In the genomic region with DNA sequence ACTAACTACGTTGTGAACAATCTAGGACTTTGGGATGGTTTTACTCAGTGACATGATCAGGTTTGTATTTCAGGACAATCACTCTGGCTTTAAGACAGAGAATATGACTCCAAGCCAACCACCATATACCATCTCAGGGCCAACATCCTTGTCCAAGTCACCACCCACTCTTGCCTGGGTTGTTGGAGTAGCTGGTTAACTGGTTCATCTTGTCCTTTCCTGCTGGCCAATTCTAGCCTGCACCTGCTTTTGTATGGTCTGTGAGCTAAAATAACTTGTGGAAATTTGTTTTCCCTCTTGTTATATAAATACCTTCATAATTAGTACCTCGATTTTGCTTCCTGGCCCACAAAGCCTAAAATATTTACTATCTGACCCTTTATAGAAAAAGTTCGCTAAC, we compare ENCODE assay signal across 15 cellular contexts.
DNase-seq lines count a peak whose midpoint lies in the region; ATAC-seq and TF ChIP-seq lines count a peak whose summit lies in the region.
"Had no signal": no experiment of that assay in that cellular context is flagged by ENCODE, and none has a peak within 500 bp of the region (broad histone marks: within the 10 kb centered on the region; RNA-seq: fewer than 3 reads in every experiment).

No MANE protein-coding gene starts in this region.

- H3K36me3 Mint-ChIP-seq in activated naive CD4-positive, alpha-beta T cell treated with anti-CD3 and anti-CD28 coated beads, Interleukin-2, amount 50 U/mL, for 24 hours = peaks cover under 1% of the 10 kb centered on the region
- H3K36me3 Mint-ChIP-seq in T-cell = no peaks in the 10 kb centered on the region
- peaks cover 2% of the 10 kb centered on the region for H3K36me3 Mint-ChIP-seq in effector memory CD8-positive, alpha-beta T cell (ENCODE audit: insufficient read depth)
- no peaks in the 10 kb centered on the region for H3K36me3 Mint-ChIP-seq in type B pancreatic cell

- intact Hi-C loops in colonic mucosa (cut with DNase I) = no loop called here

- H3K9me3 ChIP-seq in colonic mucosa (no peaks in the 10 kb centered on the region), SJCRH30 (replicated peaks) (no peaks in the 10 kb centered on the region)
- H3K9me3 ChIP-seq: left lung, upper lobe of left lung had no signal

- peaks cover 92% of the 10 kb centered on the region for H3K4me1 Mint-ChIP-seq in activated naive CD4-positive, alpha-beta T cell treated with anti-CD3 and anti-CD28 coated beads, Interleukin-2, amount 50 U/mL, for 24 hours
- H3K4me1 Mint-ChIP-seq in T-cell = peaks cover 85 to 93% (median 89%) of the 10 kb centered on the region in 3 donors
- peaks cover 46 to 50% of the 10 kb centered on the region in 2 donors for H3K4me1 Mint-ChIP-seq in effector memory CD8-positive, alpha-beta T cell (ENCODE audit: low read depth in 2 of 2)
- H3K4me1 Mint-ChIP-seq in type B pancreatic cell (ENCODE audit: unreplicated experiment) = peaks cover 13% of the 10 kb centered on the region

- H3K27ac ChIP-seq in colonic mucosa (no peak overlapping the region), SJCRH30 (no peak overlapping the region)
- H3K27ac ChIP-seq: upper lobe of left lung had no signal

- H3K9ac ChIP-seq in colonic mucosa (ENCODE audit: low read depth in 2 of 2, low read length in 2 of 2) = no peak overlapping the region

- no peaks in the 10 kb centered on the region for H3K36me3 ChIP-seq in colonic mucosa
- no peaks in the 10 kb centered on the region for H3K36me3 ChIP-seq in SJCRH30
- H3K36me3 ChIP-seq: left lung, upper lobe of left lung had no signal

- peak overlapping the region; percentile 0 for H3K4me3 Mint-ChIP-seq in activated naive CD4-positive, alpha-beta T cell treated with anti-CD3 and anti-CD28 coated beads, Interleukin-2, amount 50 U/mL, for 24 hours
- H3K4me3 Mint-ChIP-seq in T-cell = peak overlapping the region; percentile 26 to 62 (median 28)
- H3K4me3 Mint-ChIP-seq in effector memory CD8-positive, alpha-beta T cell = peak overlapping the region; percentile 46 to 60
- no peak overlapping the region for H3K4me3 Mint-ChIP-seq in type B pancreatic cell

- H3K4me3 ChIP-seq in colonic mucosa = no peak overlapping the region
- H3K4me3 ChIP-seq in SJCRH30 = no peak overlapping the region
- H3K4me3 ChIP-seq: left lung, upper lobe of left lung had no signal

- CTCF ChIA-PET in T-cell (lab: Charles Lee) = interaction anchor here in 1 of 2 donors (1.8 kb wide), 2 partner anchors 237 to 307 kb away, joined by 8 to 10 read pairs; a partner anchor contains a TSS

- H3K27me3 Mint-ChIP-seq in activated naive CD4-positive, alpha-beta T cell treated with anti-CD3 and anti-CD28 coated beads, Interleukin-2, amount 50 U/mL, for 24 hours = no peaks in the 10 kb centered on the region
- no peaks in the 10 kb centered on the region for H3K27me3 Mint-ChIP-seq in T-cell
- no peaks in the 10 kb centered on the region for H3K27me3 Mint-ChIP-seq in effector memory CD8-positive, alpha-beta T cell
- H3K27me3 Mint-ChIP-seq in type B pancreatic cell = no peaks in the 10 kb centered on the region

- no peak for DNase-seq in activated naive CD4-positive, alpha-beta T cell (lab: John Stamatoyannopoulos, UW)
- DNase-seq in T-cell (no peak), type B pancreatic cell (ENCODE audit: extremely low spot score, unreplicated experiment) (no peak), colonic mucosa (no peak), SJCRH30 (no peak)
- no peak for DNase-seq in effector memory CD8-positive, alpha-beta T cell
- no peak for DNase-seq in stimulated activated CD4-positive, alpha-beta T cell treated with anti-CD3 and anti-CD28 coated beads, Interleukin-12 subunit alpha, Interleukin-12 subunit beta, amount 100 ng/mL, for 4 hours
- DNase-seq: activated CD4-positive, alpha-beta T cell treated with anti-CD3 and anti-CD28 coated beads for 1 hour; DMS153; effector CD8-positive, alpha-beta T cell; left lung; MM.1S; stimulated activated CD4-positive, alpha-beta T cell treated with anti-CD3 and anti-CD28 coated beads, Interleukin-2, amount 100 ng/mL, for 24 hours; upper lobe of left lung had no signal

- peak overlapping the region; percentile 86 for H3K27ac Mint-ChIP-seq in activated naive CD4-positive, alpha-beta T cell treated with anti-CD3 and anti-CD28 coated beads, Interleukin-2, amount 50 U/mL, for 24 hours
- peak overlapping the region; percentile 93 to 95 for H3K27ac Mint-ChIP-seq in T-cell
- H3K27ac Mint-ChIP-seq in effector memory CD8-positive, alpha-beta T cell = peak overlapping the region; percentile 89 to 96
- H3K27ac Mint-ChIP-seq in type B pancreatic cell = peak overlapping the region; percentile 54

- no peaks in the 10 kb centered on the region for H3K9me3 Mint-ChIP-seq in activated naive CD4-positive, alpha-beta T cell treated with anti-CD3 and anti-CD28 coated beads, Interleukin-2, amount 50 U/mL, for 24 hours
- H3K9me3 Mint-ChIP-seq in T-cell (peaks cover 0 to under 1% (median 0%) of the 10 kb centered on the region in 3 donors), type B pancreatic cell (no peaks in the 10 kb centered on the region)
- no peaks in the 10 kb centered on the region for H3K9me3 Mint-ChIP-seq in effector memory CD8-positive, alpha-beta T cell

- H3K27me3 ChIP-seq in colonic mucosa (no peaks in the 10 kb centered on the region), SJCRH30 (no peaks in the 10 kb centered on the region)
- H3K27me3 ChIP-seq: left lung, upper lobe of left lung had no signal

- no peak for ATAC-seq in T-cell (replicated peaks in 1 of 4)
- ATAC-seq in effector memory CD8-positive, alpha-beta T cell (replicated peaks) = no peak
- ATAC-seq: left lung had no signal

- TF ChIP-seq CTCF in type B pancreatic cell (conservative IDR thresholded peaks at IDR 0.05) = no peak
- TF ChIP-seq CTCF in colonic mucosa (IDR thresholded peaks at IDR 0.05) = no peak

- POLR2A ChIA-PET in T-cell (lab: Charles Lee) = interaction anchor here in 1 of 2 donors (0.6 to 2.2 kb wide), 4 partner anchors 16 to 1737 kb away, joined by 4 to 26 read pairs (median 6); a partner anchor contains a TSS

- H3K4me1 ChIP-seq in colonic mucosa (no peaks in the 10 kb centered on the region), SJCRH30 (no peaks in the 10 kb centered on the region)
